ENCODE assay signal across 23 cellular contexts in the genomic region with DNA sequence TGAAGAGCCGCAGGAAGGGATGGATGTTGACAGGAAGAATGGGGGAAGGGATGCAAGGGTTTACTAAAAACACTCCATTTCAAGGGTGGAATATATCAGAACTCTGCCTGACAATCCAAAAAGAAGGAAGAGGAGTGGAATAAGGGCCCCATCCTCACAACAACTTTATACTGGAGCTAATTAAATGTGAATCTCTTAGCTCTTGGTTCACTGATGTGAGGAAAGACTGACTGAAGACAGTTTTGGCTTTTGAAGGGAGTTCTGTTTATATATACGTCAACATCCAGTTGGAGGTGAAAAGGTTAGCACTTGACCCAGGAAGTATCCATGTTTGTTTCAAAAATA. TPM values are rescaled to one million over a fixed set of nuclear protein-coding genes. Genes with fewer than 3 reads are reported as not detected.
"Had no signal": no experiment of that assay in that cellular context is flagged by ENCODE, and none has a peak within 500 bp of the region (broad histone marks: within the 10 kb centered on the region; RNA-seq: fewer than 3 reads in every experiment).

No MANE protein-coding gene starts in this region.

- H3K4me1 ChIP-seq: foreskin keratinocyte had no signal

- H3K27ac Mint-ChIP-seq: endodermal cell, natural killer cell had no signal

- ATAC-seq: foreskin keratinocyte, left cardiac atrium, left ventricle myocardium superior, natural killer cell had no signal

- H3K27ac ChIP-seq: coronary artery, foreskin keratinocyte, neutrophil, stomach, thoracic aorta, transverse colon had no signal

- H3K27me3 ChIP-seq: foreskin keratinocyte had no signal

- H3K9me3 ChIP-seq: neutrophil, thoracic aorta, transverse colon had no signal

- H3K9me3 Mint-ChIP-seq: natural killer cell had no signal

- H3K4me3 Mint-ChIP-seq: endodermal cell had no signal

- H3K4me3 ChIP-seq: coronary artery, lung, stomach, thoracic aorta, transverse colon had no signal

- H3K36me3 Mint-ChIP-seq: natural killer cell had no signal

- DNase-seq: effector CD4-positive, alpha-beta T cell; erythroblast; foreskin keratinocyte; kidney; left cardiac atrium; left ventricle myocardium superior; mesenchymal stem cell; natural killer cell; small intestine; stimulated activated CD4-positive, alpha-beta T cell treated with anti-CD3 and anti-CD28 coated beads, Interleukin-12 subunit alpha, Interleukin-12 subunit beta, amount 100 ng/mL, for 4 hours; stimulated activated naive CD4-positive, alpha-beta T cell; stomach; substantia nigra; transverse colon had no signal

- H3K36me3 ChIP-seq: stomach, thoracic aorta, transverse colon had no signal

- FAIRE-seq: endothelial cell of umbilical vein, kidney, small intestine, urothelium cell line had no signal

RNA-seq across cellular contexts. Expression of gene HOXA1, which starts 3.1 kb away (rescaled TPM):
- total RNA-seq: endodermal cell, left ventricle myocardium superior had no signal

RNA-seq across cellular contexts. Expression of gene HOXA2, which starts 9.8 kb away (rescaled TPM):
- total RNA-seq: endodermal cell, natural killer cell had no signal

RNA-seq across cellular contexts. Expression of gene HOXA4, which starts 37.8 kb away (rescaled TPM):
- total RNA-seq: endodermal cell, mononuclear cell had no signal

RNA-seq across cellular contexts. Expression of gene HOXA5, which starts 50.8 kb away (rescaled TPM):
- total RNA-seq: chondrocyte, endodermal cell, left ventricle myocardium superior had no signal

RNA-seq across cellular contexts. Expression of gene HOXA6, which starts 54.8 kb away (rescaled TPM):
- total RNA-seq: chondrocyte, endodermal cell, left cardiac atrium, left ventricle myocardium superior, mononuclear cell, thoracic aorta had no signal
